ENCODE assay signal across 12 cellular contexts in genomic region chr3:173938159-173938558, GRCh38.
DNase-seq lines count a peak whose midpoint lies in the region; ATAC-seq, FAIRE-seq and TF ChIP-seq lines count a peak whose summit lies in the region.
"Had no signal": no experiment of that assay in that cellular context is flagged by ENCODE, and none has a peak within 500 bp of the region (broad histone marks: within the 10 kb centered on the region; RNA-seq: fewer than 3 reads in every experiment).

No MANE protein-coding gene starts in this region.

- POLR2A ChIA-PET in K562 (lab: Yijun Ruan, JAX), result no interaction called here

- no peak overlapping the region for H4K91ac ChIP-seq in mesenchymal stem cell (ENCODE audit: low read length)

- H2BK12ac ChIP-seq in mesenchymal stem cell (ENCODE audit: low read length in 2 of 2), result no peak overlapping the region

- TF ChIP-seq RAD21 in K562 (CRISPR knock-in tag; conservative IDR thresholded peaks at IDR 0.05 in 1 of 2, IDR thresholded peaks at IDR 0.05 in 1 of 2), result no peak

- H3K4me3 Mint-ChIP-seq in CD14-positive monocyte, result no peak overlapping the region
- H3K4me3 Mint-ChIP-seq: nephron had no signal

- no peaks in the 10 kb centered on the region for H3K36me3 Mint-ChIP-seq in CD14-positive monocyte

- DNase-seq in Daoy (ENCODE audit: low read depth) (peak; percentile 45), NCI-H1105 treated with DMSO at 0.1 percent for 48 hours (lab: John Stamatoyannopoulos, UW) (peak; percentile 78), K562 (ENCODE audit: extremely low read depth in 1 of 4, low spot score in 3 of 4) (no peak), mesenchymal stem cell (peak; percentile 79), CD14-positive monocyte (ENCODE audit: low spot score) (no peak), left lobe of liver (ENCODE audit: low spot score) (no peak)
- DNase-seq: gastrocnemius medialis had no signal

- H3K9me3 ChIP-seq in K562 (replicated peaks; ENCODE audit: control insufficient read depth, insufficient read depth, low read depth, low read length), result no peaks in the 10 kb centered on the region
- H3K9me3 ChIP-seq in mesenchymal stem cell (ENCODE audit: control insufficient read depth, low read length), result no peaks in the 10 kb centered on the region
- H3K9me3 ChIP-seq: gastrocnemius medialis had no signal

- H2BK5ac ChIP-seq in mesenchymal stem cell (ENCODE audit: low read depth, low read length, poor library complexity, severe bottlenecking), result no peak overlapping the region

- H3K27me3 Mint-ChIP-seq in CD14-positive monocyte (ENCODE audit: low read depth in 3 of 3), result no peaks in the 10 kb centered on the region

- no peaks in the 10 kb centered on the region for H3K4me1 Mint-ChIP-seq in CD14-positive monocyte
- H3K4me1 Mint-ChIP-seq: nephron had no signal

- H3K14ac ChIP-seq in mesenchymal stem cell (ENCODE audit: low read length in 2 of 2), result no peak overlapping the region

- no peak overlapping the region for H4K8ac ChIP-seq in mesenchymal stem cell (ENCODE audit: low read length)

- H2BK15ac ChIP-seq in mesenchymal stem cell (ENCODE audit: low read depth, poor library complexity, severe bottlenecking), result no peak overlapping the region

- H3K27me3 ChIP-seq in K562 (ENCODE audit: control insufficient read depth in 2 of 2, insufficient read depth in 2 of 2, low read length in 2 of 2) (no peaks in the 10 kb centered on the region), mesenchymal stem cell (ENCODE audit: control insufficient read depth in 1 of 2, insufficient read depth in 1 of 2, low read length in 2 of 2) (no peaks in the 10 kb centered on the region)
- H3K27me3 ChIP-seq: gastrocnemius medialis had no signal

- no peak for TF ChIP-seq CTCF in K562 (IDR thresholded peaks at IDR 0.05 in 2 of 3, conservative IDR thresholded peaks at IDR 0.05 in 1 of 3; ENCODE audit: insufficient read depth in 2 of 3, low read depth in 1 of 3, low read length in 3 of 3)
- TF ChIP-seq CTCF in CD14-positive monocyte (IDR thresholded peaks at IDR 0.05), result no peak

- FAIRE-seq in K562 (lab: Jason Lieb, UNC), result no peak

- WGBS in K562 (ENCODE audit: insufficient coverage, low coverage, missing lambda C conversion rate), result 4% methylated on average over 4 of the region's 4 CpGs
- 34% methylated on average over 3 of the region's 4 CpGs for WGBS in mesenchymal stem cell

- H3K23ac ChIP-seq in mesenchymal stem cell (ENCODE audit: low read length in 2 of 2), result no peak overlapping the region

- no peak overlapping the region for H3K27ac Mint-ChIP-seq in CD14-positive monocyte
- H3K27ac Mint-ChIP-seq: activated T-helper 2 cell treated with anti-CD3 and anti-CD28 coated beads, Interferon-gamma antibody, Interleukin-2, Interleukin-4, amounts not matched to agents 10 μg/mL and 5 μg/mL and 100 μg/mL, durations not matched to agents 14 hours and 24 hours and 36 hours had no signal

- TF ChIP-seq EP300 in K562 (IDR thresholded peaks at IDR 0.05; ENCODE audit: low read length), result no peak

- no peak overlapping the region for H2AFZ ChIP-seq in K562 (ENCODE audit: low read depth, low read length)
- H2AFZ ChIP-seq in mesenchymal stem cell (ENCODE audit: low read depth, low read length), result no peak overlapping the region

- H3K4me3 ChIP-seq in K562 (no peak overlapping the region), mesenchymal stem cell (ENCODE audit: insufficient read depth in 1 of 2, low read depth in 1 of 2, low read length in 2 of 2) (no peak overlapping the region)
- H3K4me3 ChIP-seq: gastrocnemius medialis had no signal

- intact Hi-C loops in K562 (cut with micrococcal nuclease), result no loop called here
- intact Hi-C loops in CD14-positive monocyte (cut with micrococcal nuclease), result no loop called here

- H3K79me2 ChIP-seq in K562 (ENCODE audit: control insufficient read depth, insufficient read depth, low read length), result no peaks in the 10 kb centered on the region

- no peak overlapping the region for H3K27ac ChIP-seq in K562 (ENCODE audit: extremely low read depth, low read depth, low read length)
- no peak overlapping the region for H3K27ac ChIP-seq in mesenchymal stem cell (ENCODE audit: low read length, poor library complexity, severe bottlenecking)
- H3K27ac ChIP-seq: gastrocnemius medialis, KMS-11 had no signal

- no peak overlapping the region for H3K4me2 ChIP-seq in K562 (ENCODE audit: insufficient read depth, low read length)
- no peak overlapping the region for H3K4me2 ChIP-seq in mesenchymal stem cell (ENCODE audit: low read length, poor library complexity, severe bottlenecking)
- H3K4me2 ChIP-seq: KMS-11 had no signal

- CTCF ChIA-PET in K562 (lab: Yijun Ruan, JAX; ENCODE audit: low intra/inter-chr PET ratio), result no interaction called here

- no peak for TF ChIP-seq POLR2A in K562 (conservative IDR thresholded peaks at IDR 0.05)

- no peak overlapping the region for H3K18ac ChIP-seq in mesenchymal stem cell (ENCODE audit: low read depth in 1 of 2, low read length in 2 of 2)

- no peaks in the 10 kb centered on the region for H4K20me1 ChIP-seq in K562 (replicated peaks; ENCODE audit: control insufficient read depth, insufficient read depth, low read length)

- no peak overlapping the region for H2BK120ac ChIP-seq in mesenchymal stem cell (ENCODE audit: low read depth, low read length)

- H3K9me1 ChIP-seq in K562 (ENCODE audit: control insufficient read depth, insufficient read depth, low read length), result no peaks in the 10 kb centered on the region

- H3K9me3 Mint-ChIP-seq in CD14-positive monocyte, result peaks cover 0 to 1% (median 0%) of the 10 kb centered on the region in 7 donors
- H3K9me3 Mint-ChIP-seq: activated T-helper 2 cell treated with anti-CD3 and anti-CD28 coated beads, Interferon-gamma antibody, Interleukin-2, Interleukin-4, amounts not matched to agents 10 μg/mL and 5 μg/mL and 100 μg/mL, durations not matched to agents 14 hours and 24 hours and 36 hours; nephron had no signal

- no peaks in the 10 kb centered on the region for H3K79me1 ChIP-seq in mesenchymal stem cell (replicated peaks; ENCODE audit: low read length, poor library complexity, severe bottlenecking)

- in situ Hi-C loops in K562 (cut with MboI), result no loop called here

- H3K9ac ChIP-seq in K562 (ENCODE audit: insufficient read depth in 1 of 2, low read depth in 2 of 2, low read length in 2 of 2) (no peak overlapping the region), mesenchymal stem cell (ENCODE audit: low read length) (no peak overlapping the region)
- H3K9ac ChIP-seq: KMS-11 had no signal

- H3K36me3 ChIP-seq in K562 (ENCODE audit: control insufficient read depth, insufficient read depth, low read length) (no peaks in the 10 kb centered on the region), mesenchymal stem cell (ENCODE audit: control insufficient read depth in 1 of 2, insufficient read depth in 2 of 2, low read depth in 1 of 2, low read length in 2 of 2) (no peaks in the 10 kb centered on the region)
- H3K36me3 ChIP-seq: gastrocnemius medialis had no signal

- no TSS peak for BruUV-seq in K562 (replicated peaks; lab: Mats Ljungman, UMichigan)

- no peak overlapping the region for H2AK5ac ChIP-seq in mesenchymal stem cell (ENCODE audit: low read length, severe bottlenecking)

- no peak for ATAC-seq in K562
- ATAC-seq in GM19351 (IDR thresholded peaks at IDR 0.05; ENCODE audit: unreplicated experiment), result no peak
- ATAC-seq in HG02840 (IDR thresholded peaks at IDR 0.05; ENCODE audit: low FRiP score, unreplicated experiment), result no peak
- ATAC-seq in left lobe of liver, result no peak
- ATAC-seq: gastrocnemius medialis had no signal

- no peak overlapping the region for H3K4ac ChIP-seq in mesenchymal stem cell (ENCODE audit: low read depth in 1 of 2, low read length in 2 of 2)

- no peaks in the 10 kb centered on the region for H3K4me1 ChIP-seq in K562 (replicated peaks in 1 of 2; ENCODE audit: control insufficient read depth in 2 of 2, insufficient read depth in 2 of 2, low read length in 2 of 2)
- H3K4me1 ChIP-seq in mesenchymal stem cell (ENCODE audit: control insufficient read depth, insufficient read depth, low read depth, low read length), result no peaks in the 10 kb centered on the region
- H3K4me1 ChIP-seq: gastrocnemius medialis had no signal

TF ChIP-seq in K562, 482 proteins besides CTCF, POLR2A, EP300 and RAD21:
- TF ChIP-seq MAFG (tag; conservative IDR thresholded peaks at IDR 0.05) (peak; percentile 66), C11orf30 (IDR thresholded peaks at IDR 0.05; ENCODE audit: low read depth) (peak; percentile 7; the same call in 1 of the 2 replicates), ZNF316 (IDR thresholded peaks at IDR 0.05) (0 out of 2 replicates have a peak, but pooled peaks have one; percentile 24), MAFF (IDR thresholded peaks at IDR 0.05; ENCODE audit: low read length) (peak; percentile 21; the same call in 1 of the 2 replicates), NFE2 (IDR thresholded peaks at IDR 0.05; ENCODE audit: low read depth) (peak; percentile 38; the same call in 1 of the 2 replicates), CBFB (CRISPR knock-in tag; IDR thresholded peaks at IDR 0.05) (no peak), MAX (CRISPR knock-in tag; IDR thresholded peaks at IDR 0.05) (no peak), NFE2L1 (tag; IDR thresholded peaks at IDR 0.05; ENCODE audit: borderline replicate concordance, low read depth) (peak; percentile 25; the same call in 1 of the 2 replicates)

Comparison
In these comparisons a context has a peak if more than half of its experiments do, and no peak if none do; other contexts are left out.
1. DNase-seq: peak in Daoy (single experiment), NCI-H1105 treated with DMSO at 0.1 percent for 48 hours (single experiment) and mesenchymal stem cell (single experiment); none in K562 (0 of 4), CD14-positive monocyte (single experiment) and left lobe of liver (single experiment).